1 cellular context compared by ENCODE assay signal in genomic region chr15:80697316-80697715, GRCh38.
TF ChIP-seq lines count a peak whose summit lies in the region.

No MANE protein-coding gene starts in this region.

TF ChIP-seq in SK-N-SH, 30 proteins besides CTCF, POLR2A, EP300 and RAD21 (continued from another document):
- TF ChIP-seq PBX3 (IDR thresholded peaks at IDR 0.05), result no peak
